20 cellular contexts compared by ENCODE assay signal in genomic region chr9:125991886-125992529, GRCh38.
DNase-seq lines count a peak whose midpoint lies in the region; ATAC-seq, FAIRE-seq and TF ChIP-seq lines count a peak whose summit lies in the region.
"Had no signal": no experiment of that assay in that cellular context is flagged by ENCODE, and none has a peak within 500 bp of the region (broad histone marks: within the 10 kb centered on the region; RNA-seq: fewer than 3 reads in every experiment).

No MANE protein-coding gene starts in this region.

- no peaks in the 10 kb centered on the region for H4K20me1 ChIP-seq in HepG2 (ENCODE audit: insufficient read depth, low read length)

- POLR2A ChIA-PET in HepG2 (lab: Yijun Ruan, JAX): no interaction called here

- CTCF ChIA-PET in HepG2 (lab: Yijun Ruan, JAX; ENCODE audit: low intra/inter-chr PET ratio, low total read pairs): no interaction called here

- in situ Hi-C loops in HepG2 (cut with HindIII; ENCODE audit: extremely low pct_ligation_motif_present, low pct_unique_long_range_greater_than_20kb): no loop called here
- in situ Hi-C loops in brain microvascular endothelial cell (cut with HindIII; ENCODE audit: low pct_ligation_motif_present, low sequenced_read_pairs): no loop called here

- H2AFZ ChIP-seq in HepG2 (ENCODE audit: low read length): no peak overlapping the region

- TF ChIP-seq CTCF in right lobe of liver (IDR thresholded peaks at IDR 0.05) (no peak), HepG2 (CRISPR knock-in tag; IDR thresholded peaks at IDR 0.05) (no peak), RWPE2 (IDR thresholded peaks at IDR 0.05; ENCODE audit: poor library complexity, severe bottlenecking) (no peak), brain microvascular endothelial cell (IDR thresholded peaks at IDR 0.05; ENCODE audit: low read depth, low read length, missing control alignments) (no peak)

- ATAC-seq in right lobe of liver (no peak), HepG2 (no peak), RWPE2 (ENCODE audit: low read depth) (no peak), HG02759 (IDR thresholded peaks at IDR 0.05; ENCODE audit: unreplicated experiment) (no peak)
- ATAC-seq: GM12878 had no signal

- H3K4me1 ChIP-seq in right lobe of liver (no peaks in the 10 kb centered on the region), HepG2 (ENCODE audit: insufficient read depth, low read length) (peaks cover 10% of the 10 kb centered on the region), RWPE2 (ENCODE audit: insufficient read depth, poor library complexity, severe bottlenecking) (no peaks in the 10 kb centered on the region)

- TF ChIP-seq EP300 in HepG2 (IDR thresholded peaks at IDR 0.05; ENCODE audit: low read depth in 2 of 2, low read length in 2 of 2) (no peak), HepG2 (CRISPR knock-in tag; IDR thresholded peaks at IDR 0.05; ENCODE audit: borderline replicate concordance) (no peak)

- no peaks in the 10 kb centered on the region for H3K36me3 ChIP-seq in right lobe of liver
- no peaks in the 10 kb centered on the region for H3K36me3 ChIP-seq in HepG2 (replicated peaks in 1 of 2; ENCODE audit: control insufficient read depth in 1 of 2, insufficient read depth in 2 of 2, low read length in 2 of 2)
- H3K36me3 ChIP-seq in RWPE2 (ENCODE audit: low read depth): no peaks in the 10 kb centered on the region
- H3K36me3 ChIP-seq in brain microvascular endothelial cell (replicated peaks): no peaks in the 10 kb centered on the region
- H3K36me3 ChIP-seq: MG63 had no signal

- no peak overlapping the region for H3K4me2 ChIP-seq in HepG2 (ENCODE audit: low read depth, low read length)

- H3K4me3 ChIP-seq in right lobe of liver: no peak overlapping the region
- H3K4me3 ChIP-seq in HepG2 (replicated peaks in 1 of 3; ENCODE audit: insufficient read depth in 1 of 3, low read depth in 2 of 3, low read length in 3 of 3): no peak overlapping the region
- no peak overlapping the region for H3K4me3 ChIP-seq in RWPE2 (ENCODE audit: severe bottlenecking)
- H3K4me3 ChIP-seq in brain microvascular endothelial cell (ENCODE audit: low read depth, low read length): no peak overlapping the region
- H3K4me3 ChIP-seq: GM12878, MG63 had no signal

- TF ChIP-seq RAD21 in HepG2 (CRISPR knock-in tag; IDR thresholded peaks at IDR 0.05): no peak

- H3K79me2 ChIP-seq in HepG2 (ENCODE audit: insufficient read depth, low read length): no peaks in the 10 kb centered on the region

- H3K27me3 ChIP-seq in right lobe of liver (no peaks in the 10 kb centered on the region), HepG2 (ENCODE audit: control insufficient read depth in 1 of 2, insufficient read depth in 2 of 2, low read length in 2 of 2) (peaks cover 0 to 27% of the 10 kb centered on the region in 2 experiments; a peak in 3 of 5 replicates), RWPE2 (ENCODE audit: insufficient read depth, poor library complexity, severe bottlenecking) (no peaks in the 10 kb centered on the region), brain microvascular endothelial cell (replicated peaks) (no peaks in the 10 kb centered on the region)
- H3K27me3 ChIP-seq: MG63 had no signal

- no peak overlapping the region for H3K9ac ChIP-seq in HepG2 (ENCODE audit: insufficient read depth, low read depth, low read length)

- intact Hi-C loops in right lobe of liver (cut with DNase I) (no loop called here), HepG2 (cut with micrococcal nuclease; ENCODE audit: unreplicated experiment) (loop anchor here (1.0 kb wide), 1 partner anchor 41 kb away; no protein-coding TSS in a partner anchor)

- no TSS peak for BruUV-seq in HepG2 (replicated peaks; lab: Mats Ljungman, UMichigan)

- no peak for TF ChIP-seq POLR2A in right lobe of liver (IDR thresholded peaks at IDR 0.05)
- no peak for TF ChIP-seq POLR2A in HepG2 (IDR thresholded peaks at IDR 0.05; ENCODE audit: insufficient read depth in 1 of 2, low read depth in 2 of 2, low read length in 2 of 2)

- H3K9me3 ChIP-seq in right lobe of liver (no peaks in the 10 kb centered on the region), HepG2 (ENCODE audit: low read length) (no peaks in the 10 kb centered on the region), RWPE2 (ENCODE audit: severe bottlenecking) (no peaks in the 10 kb centered on the region)
- H3K9me3 ChIP-seq: MG63 had no signal

- no peak for FAIRE-seq in HepG2 (lab: Jason Lieb, UNC)
- FAIRE-seq: GM12878 had no signal

- WGBS in right lobe of liver (ENCODE audit: insufficient coverage, low coverage, low lambda C conversion rate, missing lambda C conversion rate): 81% methylated on average over 4 of the region's 11 CpGs
- WGBS in HepG2 (ENCODE audit: low lambda C conversion rate): 45% methylated on average over 7 of the region's 11 CpGs

- H3K27ac ChIP-seq in right lobe of liver (no peak overlapping the region), HepG2 (ENCODE audit: extremely low read length, insufficient read depth, low read length) (no peak overlapping the region), RWPE2 (ENCODE audit: poor library complexity, severe bottlenecking) (no peak overlapping the region), brain microvascular endothelial cell (no peak overlapping the region)

- DNase-seq in right lobe of liver (peak; percentile 5 to 33 (median 23)), HepG2 (ENCODE audit: low spot score) (no peak), RWPE2 (ENCODE audit: low spot score) (peak; percentile 42), mesenteric fat pad (ENCODE audit: low spot score) (peak; percentile 86), brain microvascular endothelial cell (no peak), activated gamma-delta T cell treated with Interleukin-2 at 50 U/mL for 16 hours (no peak)
- DNase-seq: ACHN; CD4-positive, alpha-beta T cell; EL; HCEC 1CT; Kasumi-1; MG63; NCI-H1048; NCI-H1436 treated with DMSO at 0.1 percent for 48 hours; NCI-H2029; NCI-H345; NCI-H524 treated with DMSO at 0.1 percent for 48 hours; SIG-M5 had no signal

TF ChIP-seq in HepG2, 621 proteins besides CTCF, POLR2A, EP300 and RAD21:
- no peak for TF ChIP-seq HNRNPK (IDR thresholded peaks at IDR 0.05; ENCODE audit: low read depth, low read length, poor library complexity, severe bottlenecking)
- no peak for TF ChIP-seq ZKSCAN8 (CRISPR knock-in tag; IDR thresholded peaks at IDR 0.05; ENCODE audit: borderline replicate concordance)
- no peak for TF ChIP-seq HOMEZ (CRISPR knock-in tag; IDR thresholded peaks at IDR 0.05; ENCODE audit: low read depth)

Comparison
In these comparisons a context has a peak if more than half of its experiments do, and no peak if none do; other contexts are left out.
1. DNase-seq: peak in right lobe of liver (3 of 3), RWPE2 (single experiment) and mesenteric fat pad (single experiment); none in HepG2 (single experiment), brain microvascular endothelial cell (single experiment) and activated gamma-delta T cell treated with Interleukin-2 at 50 U/mL for 16 hours (single experiment).